ENCODE assay signal across 11 cellular contexts in genomic region chr2:64021578-64021977, GRCh38. TPM values are rescaled to one million over a fixed set of nuclear protein-coding genes. Genes with fewer than 3 reads are reported as not detected.
DNase-seq lines count a peak whose midpoint lies in the region; ATAC-seq, FAIRE-seq and TF ChIP-seq lines count a peak whose summit lies in the region.
"Had no signal": no experiment of that assay in that cellular context is flagged by ENCODE, and none has a peak within 500 bp of the region (broad histone marks: within the 10 kb centered on the region; RNA-seq: fewer than 3 reads in every experiment).

No MANE protein-coding gene starts in this region.

- H3K79me1 ChIP-seq in mesendoderm (ENCODE audit: low read length), result no peaks in the 10 kb centered on the region

- H3K4me2 ChIP-seq in mesendoderm (ENCODE audit: low read length), result no peak overlapping the region

- no peak for TF ChIP-seq CTCF in CD8-positive, alpha-beta T cell (IDR thresholded peaks at IDR 0.05)

- H3K79me2 ChIP-seq in mesendoderm (ENCODE audit: control insufficient read depth, insufficient read depth, low read length), result peaks cover 5% of the 10 kb centered on the region

- peaks cover 30% of the 10 kb centered on the region for H3K4me1 ChIP-seq in CD8-positive, alpha-beta T cell (ENCODE audit: insufficient read depth, low read length)
- H3K4me1 ChIP-seq in mucosa of rectum (ENCODE audit: control insufficient read depth in 2 of 2, insufficient read depth in 2 of 2, low read length in 2 of 2) (peaks cover 11 to 16% of the 10 kb centered on the region in 2 donors), mesendoderm (ENCODE audit: control insufficient read depth, low read depth, low read length) (no peaks in the 10 kb centered on the region)

- H3K56ac ChIP-seq in mesendoderm (ENCODE audit: low read length), result no peak overlapping the region

- POLR2A ChIA-PET in CD8-positive, alpha-beta T cell (lab: Charles Lee), result interaction anchor here (1.2 kb wide), 1 partner anchor 14 kb away, joined by 3 read pairs; no protein-coding TSS in a partner anchor
- POLR2A ChIA-PET in activated naive CD8-positive, alpha-beta T cell treated with anti-CD3 and anti-CD28 coated beads, Interleukin-2, amount 10 ng/mL, durations not matched to agents 7 days and 5 days (lab: Charles Lee), result interaction anchor here (3.4 kb wide), 1 partner anchor 180 kb away, joined by 13 read pairs; the partner anchor contains the start of gene UGP2

- no peak overlapping the region for H3K23ac ChIP-seq in mesendoderm (ENCODE audit: low read length)

- H4K5ac ChIP-seq in mesendoderm (ENCODE audit: low read length), result no peak overlapping the region

- H2BK15ac ChIP-seq in mesendoderm (replicated peaks; ENCODE audit: low read depth), result no peak overlapping the region

- H3K18ac ChIP-seq in mesendoderm (ENCODE audit: low read length), result no peak overlapping the region

- peak overlapping the region; percentile 19 for H3K4me3 Mint-ChIP-seq in CD8-positive, alpha-beta T cell
- peak overlapping the region; percentile 47 for H3K4me3 Mint-ChIP-seq in activated naive CD8-positive, alpha-beta T cell treated with anti-CD3 and anti-CD28 coated beads, Interleukin-2, amount 10 ng/mL, durations not matched to agents 7 days and 5 days
- H3K4me3 Mint-ChIP-seq: endodermal cell had no signal

- no peak overlapping the region for H3K27ac ChIP-seq in CD8-positive, alpha-beta T cell (ENCODE audit: low read depth, low read length)
- H3K27ac ChIP-seq in mucosa of rectum (ENCODE audit: low read depth in 2 of 2, low read length in 2 of 2), result peak overlapping the region; percentile 1 to 34
- no peak overlapping the region for H3K27ac ChIP-seq in mesendoderm (ENCODE audit: low read depth, low read length)

- ATAC-seq in CD8-positive, alpha-beta T cell, result no peak
- ATAC-seq in activated naive CD8-positive, alpha-beta T cell treated with anti-CD3 and anti-CD28 coated beads, Interleukin-2, amount 10 ng/mL, durations not matched to agents 7 days and 5 days (ENCODE audit: low read depth), result no peak
- no peak for ATAC-seq in HG02678 (IDR thresholded peaks at IDR 0.05; ENCODE audit: unreplicated experiment)

- intact Hi-C loops in CD8-positive, alpha-beta T cell (cut with DNase I, micrococcal nuclease), result loop anchor here in 1 of 2 experiments (2.0 to 5.0 kb wide), 2 partner anchors 15 to 434 kb away; partner anchors contain the start of genes MDH1 and WDPCP

- CTCF ChIA-PET in CD8-positive, alpha-beta T cell (lab: Charles Lee), result interaction anchor here (0.6 to 3.1 kb wide), 5 partner anchors 12 to 501 kb away, joined by 3 to 10 read pairs (median 4); no protein-coding TSS in a partner anchor

- WGBS in mesendoderm (ENCODE audit: extremely low coverage, insufficient coverage, low lambda C conversion rate), result no CpG with 5 or more reads among the region's 2 CpGs

- no peaks in the 10 kb centered on the region for H3K27me3 Mint-ChIP-seq in CD8-positive, alpha-beta T cell (ENCODE audit: low read depth)
- no peaks in the 10 kb centered on the region for H3K27me3 Mint-ChIP-seq in activated naive CD8-positive, alpha-beta T cell treated with anti-CD3 and anti-CD28 coated beads, Interleukin-2, amount 10 ng/mL, durations not matched to agents 7 days and 5 days

- no peak overlapping the region for H4K8ac ChIP-seq in mesendoderm (ENCODE audit: low read depth, low read length)

- H3K4ac ChIP-seq in mesendoderm (ENCODE audit: low read depth, low read length), result no peak overlapping the region

- peak overlapping the region; percentile 68 for H3K27ac Mint-ChIP-seq in CD8-positive, alpha-beta T cell
- H3K27ac Mint-ChIP-seq in activated naive CD8-positive, alpha-beta T cell treated with anti-CD3 and anti-CD28 coated beads, Interleukin-2, amount 10 ng/mL, durations not matched to agents 7 days and 5 days, result peak overlapping the region; percentile 48
- H3K27ac Mint-ChIP-seq: endodermal cell had no signal

- no peak for DNase-seq in CD8-positive, alpha-beta T cell
- DNase-seq in HT-29 (ENCODE audit: low spot score) (peak; percentile 9), mesendoderm (no peak), urothelium cell line (ENCODE audit: low spot score) (no peak)
- no peak for DNase-seq in activated naive CD8-positive, alpha-beta T cell treated with anti-CD3 and anti-CD28 coated beads, Interleukin-2, amount 10 ng/mL, durations not matched to agents 7 days and 5 days
- no peak for DNase-seq in activated naive CD4-positive, alpha-beta T cell treated with anti-CD3 and anti-CD28 coated beads, Interleukin-2, amount 50 U/mL, for 16 hours
- DNase-seq: activated effector memory CD4-positive, alpha-beta T cell treated with anti-CD3 and anti-CD28 coated beads, Interleukin-2, amount 50 U/mL, for 16 hours; EL; endodermal cell had no signal

- H2AK5ac ChIP-seq in mesendoderm (ENCODE audit: low read length), result no peak overlapping the region

- H3K4me1 Mint-ChIP-seq in CD8-positive, alpha-beta T cell (ENCODE audit: low read depth), result peaks cover 38% of the 10 kb centered on the region
- H3K4me1 Mint-ChIP-seq in activated naive CD8-positive, alpha-beta T cell treated with anti-CD3 and anti-CD28 coated beads, Interleukin-2, amount 10 ng/mL, durations not matched to agents 7 days and 5 days, result peaks cover 29% of the 10 kb centered on the region

- no peak overlapping the region for H2BK5ac ChIP-seq in mesendoderm (ENCODE audit: low read length)

- no peaks in the 10 kb centered on the region for H3K9me3 ChIP-seq in CD8-positive, alpha-beta T cell (ENCODE audit: low read length)
- H3K9me3 ChIP-seq in mucosa of rectum (ENCODE audit: control insufficient read depth in 2 of 2, low read length in 2 of 2), result no peaks in the 10 kb centered on the region

- no peak overlapping the region for H3K4me3 ChIP-seq in CD8-positive, alpha-beta T cell (ENCODE audit: low read depth, low read length)
- H3K4me3 ChIP-seq in mucosa of rectum (ENCODE audit: low read length in 2 of 2) (no peak overlapping the region), mesendoderm (ENCODE audit: low read length) (no peak overlapping the region)

- H3K9me3 Mint-ChIP-seq in CD8-positive, alpha-beta T cell, result no peaks in the 10 kb centered on the region
- H3K9me3 Mint-ChIP-seq in activated naive CD8-positive, alpha-beta T cell treated with anti-CD3 and anti-CD28 coated beads, Interleukin-2, amount 10 ng/mL, durations not matched to agents 7 days and 5 days, result no peaks in the 10 kb centered on the region
- H3K9me3 Mint-ChIP-seq: endodermal cell had no signal

- H3K9ac ChIP-seq in mucosa of rectum (ENCODE audit: low read depth in 1 of 2, low read length in 2 of 2) (no peak overlapping the region), mesendoderm (ENCODE audit: low read length) (no peak overlapping the region)

- no peak overlapping the region for H2BK120ac ChIP-seq in mesendoderm (ENCODE audit: low read depth, low read length)

- H3K36me3 ChIP-seq in CD8-positive, alpha-beta T cell (ENCODE audit: insufficient read depth, low read length), result no peaks in the 10 kb centered on the region
- no peaks in the 10 kb centered on the region for H3K36me3 ChIP-seq in mucosa of rectum (ENCODE audit: control insufficient read depth in 2 of 2, insufficient read depth in 2 of 2, low read length in 2 of 2)
- H3K36me3 ChIP-seq in mesendoderm (ENCODE audit: control insufficient read depth, insufficient read depth, low read length), result no peaks in the 10 kb centered on the region

- H3K27me3 ChIP-seq in CD8-positive, alpha-beta T cell (ENCODE audit: insufficient read depth, low read length), result no peaks in the 10 kb centered on the region
- no peaks in the 10 kb centered on the region for H3K27me3 ChIP-seq in mucosa of rectum (ENCODE audit: control insufficient read depth in 2 of 2, insufficient read depth in 2 of 2, low read length in 2 of 2)
- no peaks in the 10 kb centered on the region for H3K27me3 ChIP-seq in mesendoderm (ENCODE audit: insufficient read depth, low read length, poor library complexity)

- H3K36me3 Mint-ChIP-seq in CD8-positive, alpha-beta T cell, result peaks cover 12% of the 10 kb centered on the region
- peaks cover 5% of the 10 kb centered on the region for H3K36me3 Mint-ChIP-seq in activated naive CD8-positive, alpha-beta T cell treated with anti-CD3 and anti-CD28 coated beads, Interleukin-2, amount 10 ng/mL, durations not matched to agents 7 days and 5 days

- FAIRE-seq in urothelium cell line (lab: Jason Lieb, UNC), result no peak

RNA-seq across cellular contexts. Expression of gene VPS54, which starts 2.4 kb away (rescaled TPM):
- total RNA-seq in CD8-positive, alpha-beta T cell, result 1 to 10 TPM; 7.0 to 8.5 TPM
- 8.5 and 10.6 TPM in 2 replicates for total RNA-seq in HT-29 (2014; rRNA removed; shearing (Covaris generic))
- 10 to 100 TPM; 15.2 to 16.0 TPM for total RNA-seq in activated naive CD8-positive, alpha-beta T cell treated with anti-CD3 and anti-CD28 coated beads, Interleukin-2, amount 10 ng/mL, durations not matched to agents 7 days and 5 days
- 6.7 TPM for polyA plus RNA-seq in mesendoderm (2013, experiment 1 of 2)
- polyA plus RNA-seq in mesendoderm (2013, experiment 2 of 2), result 7.0 TPM

Comparison
In these comparisons a context has a peak if more than half of its experiments do, and no peak if none do; other contexts are left out.
1. H3K27ac ChIP-seq: peak in mucosa of rectum (2 of 2); none in CD8-positive, alpha-beta T cell (single experiment) and mesendoderm (single experiment).